Comparison of ENCODE assay signal across 16 cellular contexts in the genomic region with DNA sequence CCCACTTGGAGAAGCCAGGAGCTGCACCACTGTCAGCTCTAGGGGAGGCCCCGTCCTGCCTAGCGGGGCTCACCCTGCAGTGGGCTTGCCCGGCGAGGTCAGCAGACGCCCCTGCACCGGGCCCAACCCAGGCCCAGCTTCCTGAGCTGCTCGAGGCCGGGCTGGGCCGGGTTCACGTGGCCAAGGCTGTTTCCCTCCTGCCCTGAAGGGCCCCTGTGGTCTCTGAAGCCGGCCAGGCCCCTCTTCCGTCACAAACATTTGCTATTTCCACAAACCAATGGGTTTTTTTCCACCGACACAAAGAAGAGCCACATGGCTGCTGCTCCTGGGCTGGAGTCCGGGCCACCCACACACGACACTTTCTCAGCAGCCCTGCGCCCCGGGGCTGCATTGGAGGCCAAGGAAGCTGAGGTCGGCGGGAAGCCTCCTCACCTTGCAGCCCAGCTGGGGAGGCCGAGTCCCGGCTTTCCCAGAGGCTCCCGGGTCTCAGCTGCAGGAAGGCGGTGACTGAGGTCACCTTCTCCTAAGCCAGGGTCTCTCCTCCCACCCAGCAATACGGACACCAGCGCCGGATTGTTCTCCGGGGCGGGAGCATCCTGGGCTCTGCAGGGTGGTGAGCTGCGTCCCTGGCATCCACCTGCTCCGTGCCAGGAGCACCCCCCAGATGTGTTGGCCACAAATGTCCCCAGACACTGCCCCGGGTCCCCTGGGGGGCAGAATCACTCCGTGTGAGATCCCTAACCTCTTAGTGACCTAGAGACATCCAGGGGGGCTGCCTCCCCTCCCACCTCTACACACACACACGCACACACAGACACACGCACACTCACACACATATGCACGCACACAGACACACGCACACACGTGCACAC.
DNase-seq lines count a peak whose midpoint lies in the region; ATAC-seq, FAIRE-seq and TF ChIP-seq lines count a peak whose summit lies in the region.
"Had no signal": no experiment of that assay in that cellular context is flagged by ENCODE, and none has a peak within 500 bp of the region (broad histone marks: within the 10 kb centered on the region; RNA-seq: fewer than 3 reads in every experiment).

No MANE protein-coding gene starts in this region.

- FAIRE-seq in urothelium cell line (lab: Jason Lieb, UNC): no peak

- H3K36me3 Mint-ChIP-seq in chondrocyte (ENCODE audit: low read depth): no peaks in the 10 kb centered on the region
- no peaks in the 10 kb centered on the region for H3K36me3 Mint-ChIP-seq in memory B cell
- H3K36me3 Mint-ChIP-seq: activated naive CD4-positive, alpha-beta T cell treated with anti-CD3 and anti-CD28 coated beads, Interleukin-2, amount 10 ng/mL, durations not matched to agents 7 days and 5 days; type B pancreatic cell had no signal

- H3K27ac ChIP-seq in cardiac muscle cell: peak overlapping the region; percentile 28
- H3K27ac ChIP-seq in aorta (ENCODE audit: low read depth in 1 of 2, low read length in 2 of 2): no peak overlapping the region

- peaks cover 25% of the 10 kb centered on the region for H3K4me1 Mint-ChIP-seq in chondrocyte (ENCODE audit: low read depth)
- peaks cover 16% of the 10 kb centered on the region for H3K4me1 Mint-ChIP-seq in memory B cell

- H3K27ac Mint-ChIP-seq in chondrocyte (ENCODE audit: unreplicated experiment) (no peak overlapping the region), memory B cell (peak overlapping the region; percentile 86)
- H3K27ac Mint-ChIP-seq: activated naive CD4-positive, alpha-beta T cell treated with anti-CD3 and anti-CD28 coated beads, Interleukin-2, amount 10 ng/mL, durations not matched to agents 7 days and 5 days; stimulated activated effector memory CD8-positive, alpha-beta T cell treated with anti-CD3 and anti-CD28 coated beads, Interleukin-12 subunit alpha, Interleukin-12 subunit beta, amount 100 ng/mL, for 72 hours; type B pancreatic cell had no signal

- 87 to 92% methylated on average over 37 of the region's 37 CpGs for WGBS in aorta, 2 donors

- intact Hi-C loops in Right ventricle myocardium inferior (cut with DNase I): no loop called here
- intact Hi-C loops in aorta (cut with DNase I): no loop called here

- H3K36me3 ChIP-seq in cardiac muscle cell: no peaks in the 10 kb centered on the region
- no peaks in the 10 kb centered on the region for H3K36me3 ChIP-seq in aorta (ENCODE audit: control insufficient read depth in 1 of 2, insufficient read depth in 2 of 2, low read length in 1 of 2)

- DNase-seq in cardiac muscle cell (ENCODE audit: low read depth in 1 of 2, low spot score in 1 of 2) (no peak), Right ventricle myocardium inferior (ENCODE audit: missing footprints) (no peak), chondrocyte (ENCODE audit: low spot score) (peak; percentile 64), memory B cell (ENCODE audit: low spot score in 2 of 2) (no peak), aorta (peak; percentile 44 to 68), NCI-H524 treated with DMSO at 0.1 percent for 48 hours (lab: John Stamatoyannopoulos, UW) (no peak), urothelium cell line (ENCODE audit: low spot score) (no peak)
- DNase-seq: ACHN; activated naive CD4-positive, alpha-beta T cell treated with anti-CD3 and anti-CD28 coated beads, Interleukin-2, amount 10 ng/mL, durations not matched to agents 7 days and 5 days; Calu3; foreskin fibroblast; GDM1 had no signal

- TF ChIP-seq CTCF in cardiac muscle cell (IDR thresholded peaks at IDR 0.05; ENCODE audit: low read depth, low read length) (no peak), chondrocyte (IDR thresholded peaks at IDR 0.05) (no peak)

- H3K4me1 ChIP-seq in cardiac muscle cell (ENCODE audit: low read depth) (no peaks in the 10 kb centered on the region), aorta (ENCODE audit: control insufficient read depth in 1 of 2, insufficient read depth in 2 of 2, low read length in 2 of 2) (no peaks in the 10 kb centered on the region)

- H3K27me3 Mint-ChIP-seq in chondrocyte (ENCODE audit: low read depth): no peaks in the 10 kb centered on the region
- H3K27me3 Mint-ChIP-seq in memory B cell: no peaks in the 10 kb centered on the region
- H3K27me3 Mint-ChIP-seq: activated naive CD4-positive, alpha-beta T cell treated with anti-CD3 and anti-CD28 coated beads, Interleukin-2, amount 10 ng/mL, durations not matched to agents 7 days and 5 days; type B pancreatic cell had no signal

- H3K9me3 ChIP-seq in cardiac muscle cell (ENCODE audit: low read depth) (no peaks in the 10 kb centered on the region), aorta (ENCODE audit: control insufficient read depth, low read length) (no peaks in the 10 kb centered on the region)

- H3K4me3 Mint-ChIP-seq in chondrocyte (ENCODE audit: unreplicated experiment): no peak overlapping the region
- no peak overlapping the region for H3K4me3 Mint-ChIP-seq in memory B cell
- H3K4me3 Mint-ChIP-seq: activated naive CD4-positive, alpha-beta T cell treated with anti-CD3 and anti-CD28 coated beads, Interleukin-2, amount 10 ng/mL, durations not matched to agents 7 days and 5 days; stimulated activated effector memory CD8-positive, alpha-beta T cell treated with anti-CD3 and anti-CD28 coated beads, Interleukin-12 subunit alpha, Interleukin-12 subunit beta, amount 100 ng/mL, for 72 hours; type B pancreatic cell had no signal

- ATAC-seq in Right ventricle myocardium inferior (no peak), memory B cell (ENCODE audit: low read depth) (no peak), aorta (ENCODE audit: low FRiP score) (no peak), GM19395 (IDR thresholded peaks at IDR 0.05; ENCODE audit: unreplicated experiment) (no peak)
- ATAC-seq: HCT116; stimulated activated effector memory CD8-positive, alpha-beta T cell treated with anti-CD3 and anti-CD28 coated beads, Interleukin-12 subunit alpha, Interleukin-12 subunit beta, amount 100 ng/mL, for 72 hours had no signal

- no peaks in the 10 kb centered on the region for H3K27me3 ChIP-seq in cardiac muscle cell
- H3K27me3 ChIP-seq in aorta (ENCODE audit: control insufficient read depth in 1 of 2, insufficient read depth in 2 of 2, low read length in 1 of 2): no peaks in the 10 kb centered on the region

- H3K9me3 Mint-ChIP-seq in chondrocyte (ENCODE audit: low read depth) (no peaks in the 10 kb centered on the region), memory B cell (no peaks in the 10 kb centered on the region)
- H3K9me3 Mint-ChIP-seq: stimulated activated effector memory CD8-positive, alpha-beta T cell treated with anti-CD3 and anti-CD28 coated beads, Interleukin-12 subunit alpha, Interleukin-12 subunit beta, amount 100 ng/mL, for 72 hours; type B pancreatic cell had no signal

- H3K4me3 ChIP-seq in cardiac muscle cell (no peak overlapping the region), aorta (ENCODE audit: low read length in 2 of 2) (no peak overlapping the region)

Comparison
In these comparisons a context has a peak if more than half of its experiments do, and no peak if none do; other contexts are left out.
1. DNase-seq: peak in chondrocyte (single experiment) and aorta (2 of 2); none in cardiac muscle cell (0 of 2), Right ventricle myocardium inferior (single experiment), memory B cell (0 of 2), NCI-H524 treated with DMSO at 0.1 percent for 48 hours (single experiment) and urothelium cell line (single experiment).